8 cellular contexts compared by ENCODE assay signal in the genomic region with DNA sequence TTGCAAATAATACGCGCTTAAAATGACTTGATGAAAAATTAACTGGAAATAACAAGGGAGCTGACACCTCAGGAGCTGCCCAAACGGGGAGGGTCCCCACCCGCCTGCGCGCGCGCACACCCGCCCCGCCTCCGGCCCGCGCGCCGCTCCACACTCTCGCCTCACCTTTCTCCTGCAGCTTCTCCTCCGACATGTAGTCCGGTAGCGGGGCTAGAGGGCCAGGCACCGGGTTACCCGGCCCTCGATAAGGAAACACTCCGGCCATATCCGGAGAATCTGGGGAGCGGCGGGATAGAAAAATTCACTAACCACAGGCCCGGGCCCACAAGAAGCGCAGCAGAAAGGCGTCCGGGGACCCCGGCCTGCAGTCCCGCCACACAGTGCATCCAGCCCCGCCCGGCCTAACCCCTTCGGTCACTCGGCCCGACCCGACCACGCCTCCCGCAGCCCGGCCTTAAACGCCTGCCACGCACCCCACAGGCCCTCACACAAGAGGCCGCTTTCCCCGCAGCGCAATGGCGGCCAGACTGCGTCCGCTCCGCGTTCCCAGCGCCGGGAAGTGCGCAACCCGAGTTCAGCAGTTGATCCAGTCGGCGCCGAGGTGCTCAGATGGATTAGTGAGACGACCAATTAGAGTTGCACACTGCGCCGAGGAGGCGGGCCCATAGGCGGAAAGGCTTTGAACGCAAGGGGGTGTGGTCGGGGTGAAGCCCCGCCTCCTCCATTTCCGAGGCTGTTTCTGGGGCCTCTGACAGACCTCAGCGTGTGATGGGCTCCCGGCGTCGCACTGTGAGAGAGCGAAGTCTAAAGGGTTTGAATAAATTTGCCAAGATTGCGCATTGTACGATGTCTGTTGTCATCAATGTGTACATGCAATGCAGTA. TPM values are rescaled to one million over a fixed set of nuclear protein-coding genes. Genes with fewer than 3 reads are reported as not detected.
DNase-seq lines count a peak whose midpoint lies in the region; ATAC-seq and TF ChIP-seq lines count a peak whose summit lies in the region.

A gene (minus strand): TSS at position 561 of the 883 bp plus-strand sequence. CDS start 296 bp downstream, at position 265.

- H3K4me1 Mint-ChIP-seq in activated T-cell treated with anti-CD3 and anti-CD28 coated beads, Interleukin-2, amount 50 U/mL, for 24 hours (ENCODE audit: low read depth): peaks cover 40% of the 10 kb centered on the region

- H3K4me3 Mint-ChIP-seq in activated T-cell treated with anti-CD3 and anti-CD28 coated beads, Interleukin-2, amount 50 U/mL, for 24 hours: peak within 1 kb of the TSS; percentile 99

- H3K27ac ChIP-seq in esophagus (ENCODE audit: low read depth in 2 of 2, low read length in 1 of 2): peak within 1 kb of the TSS; percentile 95 to 96

- peaks cover 20 to 24% of the 10 kb centered on the region in 2 donors for H3K36me3 ChIP-seq in esophagus (ENCODE audit: control insufficient read depth in 2 of 2, insufficient read depth in 2 of 2, low read length in 1 of 2)
- H3K36me3 ChIP-seq in mucosa of stomach (ENCODE audit: control insufficient read depth, insufficient read depth, low read length): peaks cover 24% of the 10 kb centered on the region

- H3K27me3 Mint-ChIP-seq in activated T-cell treated with anti-CD3 and anti-CD28 coated beads, Interleukin-2, amount 50 U/mL, for 24 hours: no peaks in the 10 kb centered on the region

- peaks cover 52% of the 10 kb centered on the region for H3K36me3 Mint-ChIP-seq in activated T-cell treated with anti-CD3 and anti-CD28 coated beads, Interleukin-2, amount 50 U/mL, for 24 hours (ENCODE audit: low read depth)

- ATAC-seq in GM21717 (IDR thresholded peaks at IDR 0.05; ENCODE audit: unreplicated experiment): peak; percentile 97

- H3K4me1 ChIP-seq in esophagus (ENCODE audit: control insufficient read depth in 2 of 2, insufficient read depth in 2 of 2, low read length in 1 of 2) (peaks cover 4% of the 10 kb centered on the region in 2 donors), mucosa of stomach (ENCODE audit: control insufficient read depth, insufficient read depth, low read length) (peaks cover 7% of the 10 kb centered on the region)

- in situ Hi-C loops in KBM-7 (cut with MboI; ENCODE audit: low pct_unique_long_range_greater_than_20kb, low sequenced_read_pairs): no loop called here

- H3K4me3 ChIP-seq in esophagus (ENCODE audit: low read depth in 1 of 2, low read length in 2 of 2): peak within 1 kb of the TSS; percentile 92 to 94
- H3K4me3 ChIP-seq in mucosa of stomach (ENCODE audit: low read length): peak within 1 kb of the TSS; percentile 90

- H3K9me3 ChIP-seq in esophagus (ENCODE audit: control insufficient read depth in 2 of 2, insufficient read depth in 1 of 2, low read depth in 1 of 2, low read length in 1 of 2) (no peaks in the 10 kb centered on the region), mucosa of stomach (ENCODE audit: control insufficient read depth, low read length) (no peaks in the 10 kb centered on the region)

- peak within 1 kb of the TSS; percentile 99 for H3K27ac Mint-ChIP-seq in activated T-cell treated with anti-CD3 and anti-CD28 coated beads, Interleukin-2, amount 50 U/mL, for 24 hours

- H3K9ac ChIP-seq in mucosa of stomach (ENCODE audit: low read length): peak within 1 kb of the TSS; percentile 93

- no peaks in the 10 kb centered on the region for H3K9me3 Mint-ChIP-seq in activated T-cell treated with anti-CD3 and anti-CD28 coated beads, Interleukin-2, amount 50 U/mL, for 24 hours

- 0% methylated on average over 66 to 74 of the region's 74 CpGs for WGBS in esophagus, 2 donors

- DNase-seq in DMS153 treated with DMSO at 0.1 percent for 48 hours (lab: John Stamatoyannopoulos, UW; ENCODE audit: unreplicated experiment) (peak; percentile 73), KBM-7 (peak; percentile 98)
- peak; percentile 98 for DNase-seq in activated T-cell treated with anti-CD3 and anti-CD28 coated beads, Interleukin-2, amount 50 U/mL, for 24 hours
- DNase-seq in stimulated activated CD8-positive, alpha-beta memory T cell treated with anti-CD3 and anti-CD28 coated beads, Interleukin-7, amount 100 ng/mL, for 1 hour (ENCODE audit: low read depth in 2 of 2): peak; percentile 96 to 97

- H3K27me3 ChIP-seq in esophagus (ENCODE audit: control insufficient read depth in 1 of 2, insufficient read depth in 2 of 2, low read length in 2 of 2): no peaks in the 10 kb centered on the region
- H3K27me3 ChIP-seq in mucosa of stomach (ENCODE audit: control insufficient read depth, insufficient read depth, low read length): no peaks in the 10 kb centered on the region

TF ChIP-seq in PFSK-1, 5 proteins besides CTCF, POLR2A, EP300 and RAD21:
- TF ChIP-seq SIN3A (IDR thresholded peaks at IDR 0.05; ENCODE audit: borderline replicate concordance, insufficient read depth, low read length): peak; percentile 37; the same call in 1 of the 2 replicates
- TF ChIP-seq FOXP2 (optimal IDR thresholded peaks at IDR 0.05; ENCODE audit: borderline replicate concordance, extremely low read depth, extremely low read length, insufficient read depth): peak; percentile 24
- 0 out of 2 replicates have a peak, but pooled peaks have one; percentile 29 for TF ChIP-seq TAF1 (IDR thresholded peaks at IDR 0.05; ENCODE audit: borderline replicate concordance, insufficient read depth, low read length)
- TF ChIP-seq, protein P1, sequence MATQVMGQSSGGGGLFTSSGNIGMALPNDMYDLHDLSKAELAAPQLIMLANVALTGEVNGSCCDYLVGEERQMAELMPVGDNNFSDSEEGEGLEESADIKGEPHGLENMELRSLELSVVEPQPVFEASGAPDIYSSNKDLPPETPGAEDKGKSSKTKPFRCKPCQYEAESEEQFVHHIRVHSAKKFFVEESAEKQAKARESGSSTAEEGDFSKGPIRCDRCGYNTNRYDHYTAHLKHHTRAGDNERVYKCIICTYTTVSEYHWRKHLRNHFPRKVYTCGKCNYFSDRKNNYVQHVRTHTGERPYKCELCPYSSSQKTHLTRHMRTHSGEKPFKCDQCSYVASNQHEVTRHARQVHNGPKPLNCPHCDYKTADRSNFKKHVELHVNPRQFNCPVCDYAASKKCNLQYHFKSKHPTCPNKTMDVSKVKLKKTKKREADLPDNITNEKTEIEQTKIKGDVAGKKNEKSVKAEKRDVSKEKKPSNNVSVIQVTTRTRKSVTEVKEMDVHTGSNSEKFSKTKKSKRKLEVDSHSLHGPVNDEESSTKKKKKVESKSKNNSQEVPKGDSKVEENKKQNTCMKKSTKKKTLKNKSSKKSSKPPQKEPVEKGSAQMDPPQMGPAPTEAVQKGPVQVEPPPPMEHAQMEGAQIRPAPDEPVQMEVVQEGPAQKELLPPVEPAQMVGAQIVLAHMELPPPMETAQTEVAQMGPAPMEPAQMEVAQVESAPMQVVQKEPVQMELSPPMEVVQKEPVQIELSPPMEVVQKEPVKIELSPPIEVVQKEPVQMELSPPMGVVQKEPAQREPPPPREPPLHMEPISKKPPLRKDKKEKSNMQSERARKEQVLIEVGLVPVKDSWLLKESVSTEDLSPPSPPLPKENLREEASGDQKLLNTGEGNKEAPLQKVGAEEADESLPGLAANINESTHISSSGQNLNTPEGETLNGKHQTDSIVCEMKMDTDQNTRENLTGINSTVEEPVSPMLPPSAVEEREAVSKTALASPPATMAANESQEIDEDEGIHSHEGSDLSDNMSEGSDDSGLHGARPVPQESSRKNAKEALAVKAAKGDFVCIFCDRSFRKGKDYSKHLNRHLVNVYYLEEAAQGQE (IDR thresholded peaks at IDR 0.05; ENCODE audit: insufficient read depth in 1 of 2, low read depth in 2 of 2, low read length in 2 of 2): no peak
- peak; percentile 96 for TF ChIP-seq POLR2AphosphoS5 (IDR thresholded peaks at IDR 0.05; ENCODE audit: low read depth, low read length)

RNA-seq across cellular contexts. Expression of the gene that starts here (rescaled TPM):
- 613 TPM for polyA plus RNA-seq in PFSK-1 (2012; ENCODE audit: insufficient read length, low read depth)
- polyA plus RNA-seq in esophagus: 10 to 100 TPM; 74.5 to 82.1 TPM

Comparison
In these comparisons a context has a peak if more than half of its experiments do, and no peak if none do; other contexts are left out.
1. Peak in every context shown above with its lines: DNase-seq, ATAC-seq, H3K4me3 ChIP-seq and H3K27ac ChIP-seq.